ENCODE assay signal across 8 cellular contexts in genomic region chr5:40797273-40798011, GRCh38. TPM values are rescaled to one million over a fixed set of nuclear protein-coding genes. Genes with fewer than 3 reads are reported as not detected.
A peak's percentile ranks its signal among the peaks of the same experiment; 100 is the strongest.
DNase-seq lines count a peak whose midpoint lies in the region; ATAC-seq and TF ChIP-seq lines count a peak whose summit lies in the region.

No MANE protein-coding gene starts in this region.

- TF ChIP-seq CTCF in HCT116 (IDR thresholded peaks at IDR 0.05 in 2 of 3, conservative IDR thresholded peaks at IDR 0.05 in 1 of 3; ENCODE audit: borderline replicate concordance in 1 of 3, insufficient read depth in 1 of 3, low read depth in 2 of 3, low read length in 2 of 3) (no peak), SK-N-SH (IDR thresholded peaks at IDR 0.05) (no peak), parathyroid adenoma (IDR thresholded peaks at IDR 0.05) (no peak), tibial artery (IDR thresholded peaks at IDR 0.05) (no peak)

- H3K4me1 ChIP-seq in HCT116 (ENCODE audit: control insufficient read depth in 1 of 2, insufficient read depth in 2 of 2, low read length in 2 of 2) = peaks cover 15 to 18% of the 10 kb centered on the region in 2 experiments
- H3K4me1 ChIP-seq in SK-N-SH (ENCODE audit: control insufficient read depth in 1 of 2, insufficient read depth in 2 of 2, low read depth in 1 of 2, low read length in 1 of 2) = peaks cover 4 to 14% of the 10 kb centered on the region in 2 experiments; a peak in 3 of 4 replicates
- no peaks in the 10 kb centered on the region for H3K4me1 ChIP-seq in parathyroid adenoma
- peaks cover 0 to 43% (median 16%) of the 10 kb centered on the region in 4 donors for H3K4me1 ChIP-seq in tibial artery

- ATAC-seq in HCT116 (peak; percentile 71), Right ventricle myocardium inferior (peak; percentile 63)

- WGBS in SK-N-SH (ENCODE audit: low lambda C conversion rate) = 4% methylated on average over 13 of the region's 56 CpGs

- TF ChIP-seq RAD21 in HCT116 (IDR thresholded peaks at IDR 0.05; ENCODE audit: low read depth) = no peak
- no peak for TF ChIP-seq RAD21 in SK-N-SH (IDR thresholded peaks at IDR 0.05; ENCODE audit: low read length)

- H3K36me3 Mint-ChIP-seq in activated naive CD4-positive, alpha-beta T cell treated with anti-CD3 and anti-CD28 coated beads, Interleukin-2, amount 50 U/mL, for 24 hours = peaks cover 12% of the 10 kb centered on the region

- peak; percentile 87 for DNase-seq in ELR (ENCODE audit: low read depth)
- peak; percentile 24 for DNase-seq in HCT116 (ENCODE audit: low read depth, low spot score)
- DNase-seq in MG63 = peak; percentile 86
- DNase-seq in SK-N-SH = peak; percentile 91
- peak; percentile 87 for DNase-seq in Right ventricle myocardium inferior (ENCODE audit: missing footprints)
- peak; percentile 71 to 84 for DNase-seq in tibial artery

- H3K36me3 ChIP-seq in HCT116 (ENCODE audit: control insufficient read depth in 1 of 2, insufficient read depth in 2 of 2, low read length in 2 of 2) (no peaks in the 10 kb centered on the region; a peak in 1 of 4 replicates), MG63 (peaks cover 13% of the 10 kb centered on the region), SK-N-SH (replicated peaks in 1 of 2; ENCODE audit: control insufficient read depth in 1 of 2, insufficient read depth in 2 of 2, low read length in 1 of 2) (peaks cover 3 to 5% of the 10 kb centered on the region in 2 experiments), parathyroid adenoma (ENCODE audit: control insufficient read depth, insufficient read depth, low read length) (no peaks in the 10 kb centered on the region), tibial artery (no peaks in the 10 kb centered on the region)

- BruUV-seq in HCT116 (replicated peaks; lab: Mats Ljungman, UMichigan) = TSS peak; percentile 47

- no peaks in the 10 kb centered on the region for H3K9me3 Mint-ChIP-seq in activated naive CD4-positive, alpha-beta T cell treated with anti-CD3 and anti-CD28 coated beads, Interleukin-2, amount 50 U/mL, for 24 hours

- no peaks in the 10 kb centered on the region for H3K27me3 Mint-ChIP-seq in activated naive CD4-positive, alpha-beta T cell treated with anti-CD3 and anti-CD28 coated beads, Interleukin-2, amount 50 U/mL, for 24 hours

- H3K9me2 ChIP-seq in HCT116 (ENCODE audit: insufficient read depth) (no peaks in the 10 kb centered on the region), SK-N-SH (no peaks in the 10 kb centered on the region)

- H4K20me1 ChIP-seq in HCT116 (ENCODE audit: insufficient read depth) (peaks cover 8% of the 10 kb centered on the region; the same call in 1 of the 2 replicates), SK-N-SH (ENCODE audit: insufficient read depth) (peaks cover 46% of the 10 kb centered on the region)

- CTCF ChIA-PET in HCT116 (lab: Charles Lee) (interaction anchor here (0.6 to 1.0 kb wide), 2 partner anchors 28 to 517 kb away, joined by 4 read pairs; no protein-coding TSS in a partner anchor), SK-N-SH (lab: Yijun Ruan, JAX) (interaction anchor here (0.7 to 1.8 kb wide), 4 partner anchors 11 to 587 kb away, joined by 5 to 8 read pairs (median 6); partner anchors contain the start of gene TTC33)

- H3K27me3 ChIP-seq in HCT116 (ENCODE audit: insufficient read depth, low read length) (no peaks in the 10 kb centered on the region), MG63 (no peaks in the 10 kb centered on the region), SK-N-SH (ENCODE audit: insufficient read depth) (no peaks in the 10 kb centered on the region), parathyroid adenoma (ENCODE audit: control insufficient read depth, insufficient read depth, low read length) (no peaks in the 10 kb centered on the region), tibial artery (no peaks in the 10 kb centered on the region)

- RAD21 ChIA-PET in HCT116 (lab: Charles Lee; ENCODE audit: low non-redundant PET in 1 of 2, low total read pairs in 2 of 2, uncharacterized antibody in 2 of 2, unreplicated experiment in 2 of 2) = interaction anchor here in 1 of 2 experiments (0.6 kb wide), 3 partner anchors 11 to 208 kb away, joined by 3 to 5 read pairs (median 5); no protein-coding TSS in a partner anchor

- H3K4me2 ChIP-seq in HCT116 (ENCODE audit: low read length) (peak overlapping the region; percentile 91), SK-N-SH (peak overlapping the region; percentile 79), parathyroid adenoma (ENCODE audit: low read length) (peak overlapping the region; percentile 74)

- H3K27ac ChIP-seq in HCT116 (ENCODE audit: low read depth, low read length) (peak overlapping the region; percentile 90), SK-N-SH (ENCODE audit: low read depth in 2 of 2, low read length in 1 of 2) (peak overlapping the region; percentile 91 to 96), parathyroid adenoma (peak overlapping the region; percentile 84), tibial artery (peak overlapping the region; percentile 87 to 90)

- H3K27ac Mint-ChIP-seq in activated naive CD4-positive, alpha-beta T cell treated with anti-CD3 and anti-CD28 coated beads, Interleukin-2, amount 50 U/mL, for 24 hours = peak overlapping the region; percentile 89

- H3K9me3 ChIP-seq in HCT116 (ENCODE audit: control insufficient read depth in 1 of 2, insufficient read depth in 1 of 2, low read depth in 1 of 2, low read length in 2 of 2) (no peaks in the 10 kb centered on the region), MG63 (no peaks in the 10 kb centered on the region), SK-N-SH (no peaks in the 10 kb centered on the region), parathyroid adenoma (ENCODE audit: control insufficient read depth, low read length) (no peaks in the 10 kb centered on the region), tibial artery (no peaks in the 10 kb centered on the region)

- H3K4me1 Mint-ChIP-seq in activated naive CD4-positive, alpha-beta T cell treated with anti-CD3 and anti-CD28 coated beads, Interleukin-2, amount 50 U/mL, for 24 hours = peaks cover 56% of the 10 kb centered on the region

- peaks cover 22% of the 10 kb centered on the region for H3F3A ChIP-seq in SK-N-SH (replicated peaks; ENCODE audit: insufficient read depth)

- peak; percentile 20 for TF ChIP-seq POLR2A in HCT116 (IDR thresholded peaks at IDR 0.05; ENCODE audit: borderline replicate concordance, extremely low read depth, insufficient read depth, insufficient read length)

- intact Hi-C loops in HCT116 (cut with micrococcal nuclease) = loop anchor here (1.0 kb wide), 1 partner anchor 42 kb away; the partner anchor contains the start of gene TTC33
- intact Hi-C loops in Right ventricle myocardium inferior (cut with DNase I) = loop anchor here (1.0 kb wide), 2 partner anchors 38 to 42 kb away; partner anchors contain the start of genes RPL37 and TTC33
- intact Hi-C loops in tibial artery (cut with DNase I; ENCODE audit: low total_unique reads) = no loop called here

- no peak for TF ChIP-seq EP300 in SK-N-SH (IDR thresholded peaks at IDR 0.05; ENCODE audit: borderline replicate concordance in 1 of 2, low read depth in 1 of 2, low read length in 1 of 2)

- POLR2A ChIA-PET in HCT116 (lab: Charles Lee) = no interaction called here
- POLR2A ChIA-PET in SK-N-SH (lab: Yijun Ruan, JAX) = interaction anchor here (2.2 kb wide), 1 partner anchor 37 kb away, joined by 23 read pairs; the partner anchor contains the start of gene RPL37

- H3K4me3 Mint-ChIP-seq in activated naive CD4-positive, alpha-beta T cell treated with anti-CD3 and anti-CD28 coated beads, Interleukin-2, amount 50 U/mL, for 24 hours = peak overlapping the region; percentile 91

- H3K79me2 ChIP-seq in HCT116 (ENCODE audit: insufficient read depth, low read length) = peaks cover 52% of the 10 kb centered on the region
- H3K79me2 ChIP-seq in SK-N-SH (ENCODE audit: insufficient read depth) = peaks cover 59% of the 10 kb centered on the region
- peaks cover 32% of the 10 kb centered on the region for H3K79me2 ChIP-seq in parathyroid adenoma

- H2AFZ ChIP-seq in HCT116 (ENCODE audit: low read depth, low read length, poor library complexity, severe bottlenecking) (no peak overlapping the region), SK-N-SH (ENCODE audit: low read depth) (peak overlapping the region; percentile 92), parathyroid adenoma (peak overlapping the region; percentile 85)

- peak overlapping the region; percentile 82 to 87 for H3K4me3 ChIP-seq in HCT116 (replicated peaks in 1 of 2; ENCODE audit: low read depth in 1 of 2, low read length in 2 of 2)
- peak overlapping the region; percentile 97 for H3K4me3 ChIP-seq in MG63
- H3K4me3 ChIP-seq in SK-N-SH (ENCODE audit: low read depth in 2 of 2, low read length in 1 of 2) = peak overlapping the region; percentile 73 to 89
- H3K4me3 ChIP-seq in parathyroid adenoma (ENCODE audit: low read depth, low read length) = peak overlapping the region; percentile 83
- H3K4me3 ChIP-seq in tibial artery = peak overlapping the region; percentile 63 to 89

- H3K9ac ChIP-seq in HCT116 (ENCODE audit: low read length) (peak overlapping the region; percentile 81), SK-N-SH (peak overlapping the region; percentile 93), parathyroid adenoma (peak overlapping the region; percentile 91)

RNA-seq across cellular contexts. Expression of gene PRKAA1, which starts 0.7 kb away (rescaled TPM):
- 53.5 TPM for total RNA-seq in HCT116 (2021; ENCODE audit: unreplicated experiment)
- polyA plus RNA-seq in HCT116 (2012) = 16.5 and 18.9 TPM in 2 replicates
- 69.0 and 128 TPM in 2 replicates for total RNA-seq in MG63 (2014; rRNA removed; shearing (Covaris generic); ENCODE audit: low replicate concordance)
- polyA plus RNA-seq in SK-N-SH (2012; rRNA removed) = 23.2 and 34.4 TPM in 2 replicates
- polyA plus RNA-seq in SK-N-SH (2012; cell fraction: cytosol; rRNA removed) = 24.4 and 27.7 TPM in 2 replicates
- 63.9 and 115 TPM in 2 replicates for polyA plus RNA-seq in SK-N-SH (2012; cell fraction: nucleus; rRNA removed)
- total RNA-seq in Right ventricle myocardium inferior = 33.6 TPM

RNA-seq across cellular contexts. Expression of gene RPL37, which starts 37.6 kb away (rescaled TPM):
- total RNA-seq in HCT116 (2021; ENCODE audit: unreplicated experiment) = 1,279 TPM
- 5,000 and 5,239 TPM in 2 replicates for polyA plus RNA-seq in HCT116 (2012)
- total RNA-seq in MG63 (2014; rRNA removed; shearing (Covaris generic); ENCODE audit: low replicate concordance) = 134 and 523 TPM in 2 replicates
- polyA plus RNA-seq in SK-N-SH (2012; rRNA removed) = 297 and 465 TPM in 2 replicates
- polyA plus RNA-seq in SK-N-SH (2012; cell fraction: cytosol; rRNA removed) = 477 and 1,130 TPM in 2 replicates
- 230 and 235 TPM in 2 replicates for polyA plus RNA-seq in SK-N-SH (2012; cell fraction: nucleus; rRNA removed)
- total RNA-seq in Right ventricle myocardium inferior = 693 TPM

RNA-seq across cellular contexts. Expression of gene TTC33, which starts 41.7 kb away (rescaled TPM):
- total RNA-seq in HCT116 (2021; ENCODE audit: unreplicated experiment) (14.5 TPM), Right ventricle myocardium inferior (19.3 TPM)
- 5.6 and 6.6 TPM in 2 replicates for polyA plus RNA-seq in HCT116 (2012)
- total RNA-seq in MG63 (2014; rRNA removed; shearing (Covaris generic); ENCODE audit: low replicate concordance) = 16.3 and 33.5 TPM in 2 replicates
- polyA plus RNA-seq in SK-N-SH (2012; rRNA removed) = 2.2 and 3.3 TPM in 2 replicates
- 4.3 and 4.9 TPM in 2 replicates for polyA plus RNA-seq in SK-N-SH (2012; cell fraction: cytosol; rRNA removed)
- 1.9 and 4.5 TPM in 2 replicates for polyA plus RNA-seq in SK-N-SH (2012; cell fraction: nucleus; rRNA removed)

RNA-seq across cellular contexts. Expression of gene CARD6, which starts 43.7 kb away (rescaled TPM):
- not detected for total RNA-seq in HCT116 (2021; ENCODE audit: unreplicated experiment)
- polyA plus RNA-seq in HCT116 (2012) = 0.01 and 0.03 TPM in 2 replicates
- total RNA-seq in MG63 (2014; rRNA removed; shearing (Covaris generic); ENCODE audit: low replicate concordance) = 2.0 and 2.4 TPM in 2 replicates
- polyA plus RNA-seq in SK-N-SH (2012; rRNA removed) = 0.03 TPM in 2 replicates
- polyA plus RNA-seq in SK-N-SH (2012; cell fraction: cytosol; rRNA removed) = 0.04 and 0.05 TPM in 2 replicates
- polyA plus RNA-seq in SK-N-SH (2012; cell fraction: nucleus; rRNA removed) = 0.04 TPM in 2 replicates
- 7.1 TPM for total RNA-seq in Right ventricle myocardium inferior

Comparison
In these comparisons a context has a peak if more than half of its experiments do, and no peak if none do; other contexts are left out.
1. Peak in every context shown above with its lines: DNase-seq, ATAC-seq, H3K4me3 ChIP-seq and H3K27ac ChIP-seq.
2. DNase-seq: peak in every context shown above with its lines; median percentile 91 in SK-N-SH; 87 in ELR; 87 in Right ventricle myocardium inferior; 86 in MG63; 78 in tibial artery; 24 in HCT116.